In the genomic region with DNA sequence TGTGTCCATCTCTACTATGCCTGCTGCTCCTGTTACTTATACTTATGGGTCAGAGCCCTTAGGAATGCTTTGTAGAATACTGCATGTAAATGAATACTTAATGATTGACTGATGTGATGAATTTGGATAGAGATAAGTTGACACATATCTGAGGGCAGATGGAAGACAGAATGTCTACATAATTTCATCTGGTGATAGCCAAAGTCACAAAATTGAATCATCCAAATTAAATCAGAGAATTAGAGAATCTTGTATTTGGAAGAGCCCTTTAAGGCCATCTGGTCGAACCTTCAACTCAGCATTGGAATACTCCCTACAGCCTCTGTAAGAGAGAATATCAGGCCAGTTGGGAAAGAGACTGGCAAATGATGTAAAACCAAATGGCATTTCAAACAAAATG, we compare ENCODE assay signal across 31 cellular contexts.
"Had no signal": no experiment of that assay in that cellular context is flagged by ENCODE, and none has a peak within 500 bp of the region (broad histone marks: within the 10 kb centered on the region; RNA-seq: fewer than 3 reads in every experiment).

No MANE protein-coding gene starts in this region.

- H3K36me3 ChIP-seq: adrenal gland, ascending aorta, brain microvascular endothelial cell, breast epithelium, cardiac muscle cell had no signal

- ATAC-seq: activated naive CD4-positive, alpha-beta T cell treated with anti-CD3 and anti-CD28 coated beads, Interleukin-2, amount 50 U/mL, for 72 hours; activated naive CD8-positive, alpha-beta T cell treated with anti-CD3 and anti-CD28 coated beads, Interleukin-2, amount 50 U/mL, for 24 hours; activated T-cell treated with anti-CD3 and anti-CD28 coated beads, Interleukin-2, amount 50 U/mL, for 4 hours; activated T-cell treated with anti-CD3 and anti-CD28 coated beads, Interleukin-2, amount 50 U/mL, for 72 hours; activated T-helper 17 cell treated with anti-CD3 and anti-CD28 coated beads, Interleukin-2, amount 50 U/mL, for 72 hours; body of pancreas had no signal

- DNase-seq: activated effector memory CD4-positive, alpha-beta T cell treated with anti-CD3 and anti-CD28 coated beads, Interleukin-2, amount 50 U/mL, for 16 hours; activated effector memory CD4-positive, alpha-beta T cell treated with Interleukin-2 at 50 U/mL for 16 hours; activated gamma-delta T cell; activated gamma-delta T cell treated with Interleukin-2 at 50 U/mL for 16 hours; activated naive CD4-positive, alpha-beta T cell; activated naive CD4-positive, alpha-beta T cell treated with anti-CD3 and anti-CD28 coated beads for 36 hours; activated naive CD4-positive, alpha-beta T cell treated with anti-CD3 and anti-CD28 coated beads, Interleukin-2, amount 10 ng/mL, durations not matched to agents 7 days and 5 days; activated naive CD4-positive, alpha-beta T cell treated with anti-CD3 and anti-CD28 coated beads, Interleukin-2, amount 50 U/mL, for 16 hours; activated naive CD4-positive, alpha-beta T cell treated with Interleukin-2 at 50 U/mL for 16 hours; activated naive CD8-positive, alpha-beta T cell treated with anti-CD3 and anti-CD28 coated beads for 36 hours; activated naive CD8-positive, alpha-beta T cell treated with anti-CD3 and anti-CD28 coated beads, Interleukin-2, amount 10 ng/mL, durations not matched to agents 7 days and 5 days; activated naive CD8-positive, alpha-beta T cell treated with anti-CD3 and anti-CD28 coated beads, Interleukin-2, amount 50 U/mL, for 24 hours; activated T-cell treated with anti-CD3 and anti-CD28 coated beads, Interleukin-2, amount 50 U/mL, for 24 hours; activated T-cell treated with anti-CD3 and anti-CD28 coated beads, Interleukin-2, amount 50 U/mL, for 4 hours; activated T-cell treated with anti-CD3 and anti-CD28 coated beads, Interleukin-2, amount 50 U/mL, for 48 hours; activated T-cell treated with anti-CD3 and anti-CD28 coated beads, Interleukin-2, amount 50 U/mL, for 72 hours; adrenal gland; amniotic stem cell; amygdala; anterior cingulate cortex; aorta; body of pancreas; brain microvascular endothelial cell; caudate nucleus; central memory CD4-positive, alpha-beta T cell; cerebellar nuclear complex had no signal

- H3K4me3 ChIP-seq: adrenal gland, ascending aorta, body of pancreas, breast epithelium, cardiac muscle cell had no signal

- H3K27me3 ChIP-seq: ascending aorta, body of pancreas, brain microvascular endothelial cell, cardiac muscle cell had no signal

- H3K4me1 ChIP-seq: adrenal gland, ascending aorta, body of pancreas, breast epithelium had no signal

- H3K27ac ChIP-seq: adrenal gland, ascending aorta, body of pancreas, brain microvascular endothelial cell, breast epithelium, cardiac muscle cell had no signal

- H3K9me3 ChIP-seq: adrenal gland, ascending aorta, body of pancreas, breast epithelium had no signal
